Comparison of ENCODE assay signal across 9 cellular contexts in the genomic region with DNA sequence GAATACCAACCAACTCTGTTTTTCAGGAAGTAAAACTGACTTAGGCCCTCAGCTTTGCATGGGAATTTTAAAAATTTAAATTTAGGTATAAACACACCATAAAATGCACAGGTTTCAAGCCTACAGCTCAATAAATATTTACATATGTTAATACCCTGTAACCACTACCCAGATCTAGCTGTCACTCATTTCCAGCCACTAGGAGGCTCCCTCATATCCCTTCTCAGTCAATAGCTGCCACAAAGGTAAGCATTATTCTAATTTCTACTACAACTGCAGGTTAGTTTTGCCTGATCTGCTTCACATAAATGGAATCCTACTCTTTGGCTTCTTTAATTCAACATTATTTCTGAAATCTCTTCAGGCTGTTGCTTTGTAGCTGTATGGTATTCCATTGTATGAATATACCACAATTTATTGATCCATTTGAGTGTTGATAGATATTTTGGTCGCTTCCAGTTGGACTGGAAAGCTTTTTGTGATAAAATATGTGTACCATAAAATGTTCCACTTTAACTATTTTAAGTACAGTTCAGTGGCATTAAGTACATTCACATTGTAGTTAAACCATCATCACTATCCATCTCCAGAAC. TPM values are rescaled to one million over a fixed set of nuclear protein-coding genes. Genes with fewer than 3 reads are reported as not detected.
DNase-seq lines count a peak whose midpoint lies in the region; ATAC-seq and TF ChIP-seq lines count a peak whose summit lies in the region.
"Had no signal": no experiment of that assay in that cellular context is flagged by ENCODE, and none has a peak within 500 bp of the region (broad histone marks: within the 10 kb centered on the region; RNA-seq: fewer than 3 reads in every experiment).

No MANE protein-coding gene starts in this region.

- 87% methylated on average over 1 of the region's 1 CpG for WGBS in liver

- in situ Hi-C loops in GM13977 (cut with MboI; ENCODE audit: low pct_unique_long_range_greater_than_20kb, low sequenced_read_pairs, unreplicated experiment) (no loop called here), SK-MEL-5 (cut with HindIII; ENCODE audit: low pct_unique_long_range_greater_than_20kb, low sequenced_read_pairs) (no loop called here)

- ATAC-seq in HG02678 (IDR thresholded peaks at IDR 0.05; ENCODE audit: unreplicated experiment) (peak; percentile 55), HG02884 (IDR thresholded peaks at IDR 0.05; ENCODE audit: unreplicated experiment) (no peak), T-helper 17 cell (no peak)

- H3K4me1 Mint-ChIP-seq in T-helper 17 cell: no peaks in the 10 kb centered on the region

- peak; percentile 58 to 69 for TF ChIP-seq RAD21 in liver (IDR thresholded peaks at IDR 0.05)

- H3K36me3 ChIP-seq in liver (ENCODE audit: control insufficient read depth in 4 of 4, insufficient read depth in 3 of 4, low read depth in 1 of 4, low read length in 3 of 4): no peaks in the 10 kb centered on the region

- H3K9me3 ChIP-seq in liver (ENCODE audit: control insufficient read depth in 4 of 4, low read length in 3 of 4) (peaks cover 0 to 5% (median 3%) of the 10 kb centered on the region in 4 donors), T-helper 17 cell (ENCODE audit: control insufficient read depth, low read length, poor library complexity, severe bottlenecking) (no peaks in the 10 kb centered on the region)

- H3K27ac ChIP-seq in liver (ENCODE audit: low read depth in 1 of 2, low read length in 2 of 2): no peak overlapping the region

- no peaks in the 10 kb centered on the region for H3K36me3 Mint-ChIP-seq in T-helper 17 cell (ENCODE audit: low read depth)

- H3K27ac Mint-ChIP-seq in T-helper 17 cell: no peak overlapping the region
- H3K27ac Mint-ChIP-seq: stimulated activated naive CD8-positive, alpha-beta T cell treated with anti-CD3 and anti-CD28 coated beads, Interleukin-15, Interleukin-2, amounts not matched to agents 100 ng/mL and 50 ng/mL, for 24 hours had no signal

- peaks cover 0 to 3% (median 0%) of the 10 kb centered on the region in 4 donors for H3K4me1 ChIP-seq in liver (ENCODE audit: control insufficient read depth in 4 of 4, insufficient read depth in 4 of 4, low read length in 3 of 4)

- H3K27me3 Mint-ChIP-seq in T-helper 17 cell: no peaks in the 10 kb centered on the region
- H3K27me3 Mint-ChIP-seq: stimulated activated naive CD8-positive, alpha-beta T cell treated with anti-CD3 and anti-CD28 coated beads, Interleukin-15, Interleukin-2, amounts not matched to agents 100 ng/mL and 50 ng/mL, for 24 hours had no signal

- no peak overlapping the region for H3K4me3 ChIP-seq in liver (ENCODE audit: low read depth in 1 of 3, low read length in 3 of 3)

- no peaks in the 10 kb centered on the region for H3K27me3 ChIP-seq in liver (ENCODE audit: control insufficient read depth in 4 of 4, insufficient read depth in 4 of 4, low read length in 3 of 4)

- TF ChIP-seq CTCF in GM13977 (IDR thresholded peaks at IDR 0.05; ENCODE audit: extremely low read depth, insufficient read depth, missing control alignments): peak; percentile 71
- TF ChIP-seq CTCF in liver (IDR thresholded peaks at IDR 0.05; ENCODE audit: low read depth, low read length, missing input control): peak; percentile 45

- DNase-seq in GM13977 (ENCODE audit: low spot score) (no peak), SK-MEL-5 (ENCODE audit: low read depth, low spot score) (peak; percentile 56), putamen (ENCODE audit: low spot score) (no peak), EL (no peak), T-helper 17 cell (no peak)

- H3K9ac ChIP-seq in liver (ENCODE audit: low read depth in 1 of 2, low read length in 2 of 2): no peak overlapping the region

- no peak overlapping the region for H3K4me3 Mint-ChIP-seq in T-helper 17 cell
- H3K4me3 Mint-ChIP-seq: stimulated activated naive CD8-positive, alpha-beta T cell treated with anti-CD3 and anti-CD28 coated beads, Interleukin-15, Interleukin-2, amounts not matched to agents 100 ng/mL and 50 ng/mL, for 24 hours had no signal

TF ChIP-seq in liver, 16 proteins besides CTCF, POLR2A, EP300 and RAD21:
- TF ChIP-seq HNF4A (conservative IDR thresholded peaks at IDR 0.05): no peak
TF ChIP-seq in liver: peak in this region for 0.

RNA-seq across cellular contexts. Expression of a gene that starts 32.5 kb away (rescaled TPM):
- total RNA-seq in SK-MEL-5 (2014; rRNA removed; shearing (Covaris generic)): 0.08 TPM in 1 of 2 replicates, not detected in the other
- polyA plus RNA-seq in SK-MEL-5 (2015; cell fraction: cytosol; rRNA removed): not detected in 2 replicates
- not detected in 2 replicates for polyA plus RNA-seq in SK-MEL-5 (2015; cell fraction: nucleus; rRNA removed)
- total RNA-seq in liver (under 1 TPM; 0.42 to 0.84 TPM), T-helper 17 cell (under 1 TPM in 1 of 2 donors, not detected in 1; 0.20 TPM)
- under 1 TPM; 0.36 to 0.42 TPM for polyA plus RNA-seq in liver
